ENCODE assay signal across 8 cellular contexts in genomic region chr7:158976849-158977593, GRCh38.
DNase-seq lines count a peak whose midpoint lies in the region; ATAC-seq, FAIRE-seq and TF ChIP-seq lines count a peak whose summit lies in the region.

No MANE protein-coding gene starts in this region.

- H3K14ac ChIP-seq in H9 (ENCODE audit: insufficient read depth, low read length): no peak overlapping the region

- no peak overlapping the region for H2BK20ac ChIP-seq in H9 (ENCODE audit: low read depth, low read length, poor library complexity, severe bottlenecking)

- WGBS in H9 (ENCODE audit: extremely low coverage, insufficient read length, low lambda C conversion rate): no CpG with 5 or more reads among the region's 24 CpGs
- 29 to 32% methylated on average over 24 of the region's 24 CpGs for WGBS in heart right ventricle, 2 donors

- H3K79me2 ChIP-seq in H9 (ENCODE audit: insufficient read depth, low read length) (no peaks in the 10 kb centered on the region), Loucy (ENCODE audit: insufficient read depth, low read length) (no peaks in the 10 kb centered on the region)

- no peak overlapping the region for H3K27ac ChIP-seq in H9 (ENCODE audit: insufficient read length, low read depth, low read length)
- peak overlapping the region in 4 of 10 donors; percentile 36 to 57 (median 50) for H3K27ac ChIP-seq in heart right ventricle
- H3K27ac ChIP-seq in upper lobe of right lung: no peak overlapping the region

- no peak overlapping the region for H4K5ac ChIP-seq in H9 (ENCODE audit: insufficient read length, low read depth, low read length)

- no peak overlapping the region for H3K4ac ChIP-seq in H9 (ENCODE audit: low read depth, low read length)

- no peak overlapping the region for H2BK120ac ChIP-seq in H9 (ENCODE audit: low read depth, low read length, poor library complexity, severe bottlenecking)

- H3K9ac ChIP-seq in H9 (ENCODE audit: extremely low read depth, insufficient read length, low read length): no peak overlapping the region
- H3K9ac ChIP-seq in Loucy (ENCODE audit: low read depth, low read length, poor library complexity, severe bottlenecking): peak overlapping the region; percentile 46

- H3K27ac Mint-ChIP-seq in H9 (no peak overlapping the region), progenitor cell of endocrine pancreas (peak overlapping the region; percentile 69)
- H3K27ac Mint-ChIP-seq in activated naive CD8-positive, alpha-beta T cell: peak overlapping the region; percentile 72

- H3K4me1 Mint-ChIP-seq in H9 (peaks cover 16 to 24% of the 10 kb centered on the region in 2 experiments), progenitor cell of endocrine pancreas (ENCODE audit: low read depth) (peaks cover 2% of the 10 kb centered on the region)
- H3K4me1 Mint-ChIP-seq in activated naive CD8-positive, alpha-beta T cell (ENCODE audit: low read depth): peaks cover 22% of the 10 kb centered on the region

- no peak overlapping the region for H3T11ph ChIP-seq in H9 (ENCODE audit: low read length)

- no peaks in the 10 kb centered on the region for H3K9me2 ChIP-seq in Loucy (replicated peaks; ENCODE audit: low read depth, low read length)

- H3K4me3 Mint-ChIP-seq in H9 (peak overlapping the region; percentile 46 to 72), progenitor cell of endocrine pancreas (ENCODE audit: low read depth) (peak overlapping the region; percentile 65)
- H3K4me3 Mint-ChIP-seq in activated naive CD8-positive, alpha-beta T cell: peak overlapping the region; percentile 94

- peak; percentile 77 for FAIRE-seq in G401.6 (lab: Jason Lieb, UNC)

- no peaks in the 10 kb centered on the region for H3K27me3 ChIP-seq in H9 (ENCODE audit: insufficient read depth, low read length)
- H3K27me3 ChIP-seq in Loucy (ENCODE audit: insufficient read depth, low read length, poor library complexity, severe bottlenecking): no peaks in the 10 kb centered on the region
- no peaks in the 10 kb centered on the region for H3K27me3 ChIP-seq in heart right ventricle
- no peaks in the 10 kb centered on the region for H3K27me3 ChIP-seq in upper lobe of right lung

- H2BK5ac ChIP-seq in H9 (ENCODE audit: insufficient read length, low read length): no peak overlapping the region

- H2AK5ac ChIP-seq in H9 (ENCODE audit: insufficient read length, low read length): no peak overlapping the region

- H3K56ac ChIP-seq in H9 (ENCODE audit: insufficient read length, low read depth, low read length): no peak overlapping the region

- H3K4me3 ChIP-seq in Loucy (ENCODE audit: low read length, poor library complexity, severe bottlenecking): peak overlapping the region; percentile 69
- peak overlapping the region in 9 of 10 donors; percentile 20 to 55 (median 43) for H3K4me3 ChIP-seq in heart right ventricle
- H3K4me3 ChIP-seq in upper lobe of right lung: peak overlapping the region; percentile 37

- H4K20me1 ChIP-seq in H9 (ENCODE audit: control insufficient read depth, insufficient read depth, insufficient read length) (no peaks in the 10 kb centered on the region), Loucy (ENCODE audit: insufficient read depth, low read length, poor library complexity, severe bottlenecking) (no peaks in the 10 kb centered on the region)

- H4K91ac ChIP-seq in H9 (ENCODE audit: insufficient read length, low read depth, low read length): no peak overlapping the region

- no peak overlapping the region for H3K18ac ChIP-seq in H9 (ENCODE audit: insufficient read length, low read depth, low read length)

- no peak overlapping the region for H2BK12ac ChIP-seq in H9 (ENCODE audit: insufficient read length, low read depth, low read length)

- peaks cover 3% of the 10 kb centered on the region; the same call in 1 of the 2 replicates for H3K27me3 Mint-ChIP-seq in H9 (ENCODE audit: low read depth)
- no peaks in the 10 kb centered on the region for H3K27me3 Mint-ChIP-seq in activated naive CD8-positive, alpha-beta T cell
- peaks cover 8% of the 10 kb centered on the region for H3K27me3 Mint-ChIP-seq in progenitor cell of endocrine pancreas

- no peak overlapping the region for H2BK15ac ChIP-seq in H9 (ENCODE audit: low read depth, low read length)

- intact Hi-C loops in heart right ventricle (cut with DNase I): loop anchor here in 9 of 10 donors (1.0 to 10.0 kb wide), 7 partner anchors 82 to 281 kb away; partner anchors contain the start of gene NCAPG2 (in 1 of the 9)
- intact Hi-C loops in upper lobe of right lung (cut with DNase I): no loop called here

- H3K79me1 ChIP-seq in H9 (ENCODE audit: insufficient read depth, low read depth, low read length, poor library complexity, severe bottlenecking): no peaks in the 10 kb centered on the region

- H3K36me3 ChIP-seq in Loucy (ENCODE audit: insufficient read depth, low read length) (no peaks in the 10 kb centered on the region), heart right ventricle (no peaks in the 10 kb centered on the region), upper lobe of right lung (no peaks in the 10 kb centered on the region)

- no peaks in the 10 kb centered on the region; the same call in 1 of the 2 replicates for H3K4me1 ChIP-seq in H9 (ENCODE audit: insufficient read depth, low read length)
- peaks cover 18% of the 10 kb centered on the region for H3K4me1 ChIP-seq in Loucy (ENCODE audit: insufficient read depth, low read length, poor library complexity, severe bottlenecking)
- peaks cover 0 to 15% (median 12%) of the 10 kb centered on the region in 9 donors for H3K4me1 ChIP-seq in heart right ventricle
- peaks cover 9% of the 10 kb centered on the region for H3K4me1 ChIP-seq in upper lobe of right lung

- DNase-seq in H9: peak; percentile 85
- peak; percentile 82 to 86 for DNase-seq in heart right ventricle
- DNase-seq in progenitor cell of endocrine pancreas (ENCODE audit: low spot score, unreplicated experiment): peak; percentile 79
- peak; percentile 90 for DNase-seq in upper lobe of right lung

- H3K9me3 ChIP-seq in H9 (ENCODE audit: control insufficient read depth, low read depth, low read length): peaks cover 12% of the 10 kb centered on the region
- H3K9me3 ChIP-seq in Loucy (ENCODE audit: insufficient read depth, low read depth, low read length): peaks cover 12% of the 10 kb centered on the region; the same call in 1 of the 2 replicates
- H3K9me3 ChIP-seq in heart right ventricle: peaks cover 0 to 17% (median 10%) of the 10 kb centered on the region in 11 donors
- peaks cover 6% of the 10 kb centered on the region for H3K9me3 ChIP-seq in upper lobe of right lung

- H4K8ac ChIP-seq in H9 (replicated peaks; ENCODE audit: insufficient read length, low read depth, low read length): no peak overlapping the region

- H3K9me3 Mint-ChIP-seq in H9 (peaks cover 25 to 27% of the 10 kb centered on the region in 2 experiments), progenitor cell of endocrine pancreas (ENCODE audit: low read depth) (peaks cover 15% of the 10 kb centered on the region)
- H3K9me3 Mint-ChIP-seq in activated naive CD8-positive, alpha-beta T cell (ENCODE audit: low read depth): no peaks in the 10 kb centered on the region

- no peaks in the 10 kb centered on the region for H3F3A ChIP-seq in Loucy (ENCODE audit: low read depth)

- ATAC-seq in SK-N-SH treated with all-trans-retinoic acid at 6 μM for 48 hours (peak; percentile 90), heart right ventricle (peak; percentile 73 to 94 (median 83)), upper lobe of right lung (peak; percentile 94)

- peak overlapping the region; percentile 3 for H3K4me2 ChIP-seq in H9 (ENCODE audit: insufficient read depth, insufficient read length, low read length)
- H3K4me2 ChIP-seq in Loucy (ENCODE audit: low read depth, low read length, poor library complexity, severe bottlenecking): peak overlapping the region; percentile 81

- no peaks in the 10 kb centered on the region for H3K23me2 ChIP-seq in H9 (ENCODE audit: insufficient read length, low read depth, low read length, poor library complexity, severe bottlenecking)

- peaks cover 7 to 8% (median 8%) of the 10 kb centered on the region in 3 experiments; a peak in 6 of 7 replicates for H3K36me3 Mint-ChIP-seq in H9 (ENCODE audit: insufficient read depth in 1 of 3, low read depth in 3 of 3)
- no peaks in the 10 kb centered on the region for H3K36me3 Mint-ChIP-seq in activated naive CD8-positive, alpha-beta T cell
- peaks cover 1% of the 10 kb centered on the region for H3K36me3 Mint-ChIP-seq in progenitor cell of endocrine pancreas (ENCODE audit: insufficient read depth)

- H2AFZ ChIP-seq in H9 (ENCODE audit: low read length) (no peak overlapping the region), Loucy (ENCODE audit: low read length) (peak overlapping the region; percentile 80)

- TF ChIP-seq CTCF in H9 (conservative IDR thresholded peaks at IDR 0.05): peak; percentile 92
- TF ChIP-seq CTCF in Loucy (conservative IDR thresholded peaks at IDR 0.05; ENCODE audit: low read length): peak; percentile 94
- peak; percentile 78 to 91 (median 89) for TF ChIP-seq CTCF in heart right ventricle (IDR thresholded peaks at IDR 0.05)
- peak; percentile 85 for TF ChIP-seq CTCF in progenitor cell of endocrine pancreas (IDR thresholded peaks at IDR 0.05; ENCODE audit: unreplicated experiment)
- peak; percentile 93 for TF ChIP-seq CTCF in upper lobe of right lung (IDR thresholded peaks at IDR 0.05)

- no peak overlapping the region for H3K23ac ChIP-seq in H9 (ENCODE audit: insufficient read length, low read depth, low read length)

TF ChIP-seq in SK-N-SH treated with all-trans-retinoic acid at 6 μM for 48 hours, 23 proteins besides CTCF, POLR2A, EP300 and RAD21:
- 0 out of 2 replicates have a peak, but pooled peaks have one; percentile 58 for TF ChIP-seq ZFP3 (CRISPR knock-in tag; IDR thresholded peaks at IDR 0.05)
- no peak for TF ChIP-seq ZFP30 (CRISPR knock-in tag; IDR thresholded peaks at IDR 0.05)
TF ChIP-seq in SK-N-SH treated with all-trans-retinoic acid at 6 μM for 48 hours: peak in this region for 1.

Comparison
In these comparisons a context has a peak if more than half of its experiments do, and no peak if none do; other contexts are left out.
1. H3K27ac Mint-ChIP-seq: peak in activated naive CD8-positive, alpha-beta T cell (single experiment) and progenitor cell of endocrine pancreas (single experiment); none in H9 (0 of 3).
2. Peak in every context shown above with its lines, with median percentiles within 50 percentile points of each other: DNase-seq, H3K4me3 Mint-ChIP-seq, CTCF ChIP-seq, H3K4me3 ChIP-seq and ATAC-seq.